ENCODE assay signal across 8 cellular contexts in the genomic region with DNA sequence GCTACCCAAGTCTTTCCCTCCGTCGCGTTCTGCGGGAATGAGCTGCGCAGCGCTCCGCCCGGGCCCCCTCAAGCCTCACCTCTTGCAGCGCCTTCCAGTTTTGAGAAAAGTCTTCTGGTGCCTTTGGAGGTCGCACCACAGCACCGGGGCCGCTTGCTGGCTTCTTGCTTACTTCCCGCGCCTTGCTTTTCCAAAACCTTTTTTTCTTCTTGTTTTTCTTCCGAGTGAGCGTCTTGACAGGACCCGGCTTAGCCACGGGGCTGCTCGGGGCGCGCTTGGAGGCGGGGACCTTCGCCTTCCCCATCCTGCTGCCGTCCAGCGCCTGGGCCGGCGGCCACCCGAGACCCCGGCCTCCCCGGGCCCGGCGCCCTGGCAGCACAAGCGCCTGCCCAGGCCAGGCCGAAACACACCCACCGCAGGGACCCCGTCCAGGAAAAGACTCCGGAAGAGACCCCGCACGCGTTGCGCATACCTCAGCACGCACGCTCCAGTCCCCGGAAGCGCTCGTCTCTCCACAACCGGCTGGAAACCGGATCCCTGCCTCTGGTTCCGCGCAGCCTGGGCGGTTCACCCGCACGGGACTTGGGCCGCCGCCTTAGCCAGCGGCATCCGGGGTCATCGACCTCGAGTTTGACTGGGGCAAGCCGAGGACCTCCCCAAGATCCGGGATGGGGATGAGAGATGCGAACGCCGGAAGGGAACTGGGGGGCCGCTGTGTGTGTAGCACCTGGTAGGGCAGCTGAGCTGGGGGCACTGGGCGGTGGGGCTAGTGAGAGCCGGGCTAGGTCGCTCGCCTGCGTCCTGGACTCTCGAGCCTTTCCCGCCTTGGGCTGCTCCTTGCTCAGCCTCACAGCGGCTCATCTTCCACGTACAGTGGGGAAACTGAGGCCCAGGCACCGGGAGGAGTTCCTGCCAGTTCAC. TPM values are rescaled to one million over a fixed set of nuclear protein-coding genes. Genes with fewer than 3 reads are reported as not detected.
A peak's percentile ranks its signal among the peaks of the same experiment; 100 is the strongest.
DNase-seq lines count a peak whose midpoint lies in the region; ATAC-seq and TF ChIP-seq lines count a peak whose summit lies in the region.

A gene with protein sequence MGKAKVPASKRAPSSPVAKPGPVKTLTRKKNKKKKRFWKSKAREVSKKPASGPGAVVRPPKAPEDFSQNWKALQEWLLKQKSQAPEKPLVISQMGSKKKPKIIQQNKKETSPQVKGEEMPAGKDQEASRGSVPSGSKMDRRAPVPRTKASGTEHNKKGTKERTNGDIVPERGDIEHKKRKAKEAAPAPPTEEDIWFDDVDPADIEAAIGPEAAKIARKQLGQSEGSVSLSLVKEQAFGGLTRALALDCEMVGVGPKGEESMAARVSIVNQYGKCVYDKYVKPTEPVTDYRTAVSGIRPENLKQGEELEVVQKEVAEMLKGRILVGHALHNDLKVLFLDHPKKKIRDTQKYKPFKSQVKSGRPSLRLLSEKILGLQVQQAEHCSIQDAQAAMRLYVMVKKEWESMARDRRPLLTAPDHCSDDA (minus strand): TSS at position 470 of the 921 bp plus-strand sequence. CDS start 166 bp downstream, at position 304.

- peak within 1 kb of the TSS; percentile 89 for H3K9ac ChIP-seq in Loucy (ENCODE audit: low read depth, low read length, poor library complexity, severe bottlenecking)

- TF ChIP-seq CTCF in GM23338 (conservative IDR thresholded peaks at IDR 0.05; ENCODE audit: low read depth in 2 of 2) (no peak), Loucy (conservative IDR thresholded peaks at IDR 0.05; ENCODE audit: low read length) (no peak), gastroesophageal sphincter (IDR thresholded peaks at IDR 0.05) (no peak)

- in situ Hi-C loops in SK-MEL-5 (cut with HindIII; ENCODE audit: low pct_unique_long_range_greater_than_20kb, low sequenced_read_pairs), result no loop called here

- peak within 1 kb of the TSS; percentile 97 for H3K4me3 ChIP-seq in GM23338
- peak within 1 kb of the TSS; percentile 95 for H3K4me3 ChIP-seq in Loucy (ENCODE audit: low read length, poor library complexity, severe bottlenecking)
- peak within 1 kb of the TSS; percentile 53 to 91 for H3K4me3 ChIP-seq in gastroesophageal sphincter

- H3K4me1 ChIP-seq in GM23338 (ENCODE audit: insufficient read depth) (peaks cover 7% of the 10 kb centered on the region), Loucy (ENCODE audit: insufficient read depth, low read length, poor library complexity, severe bottlenecking) (peaks cover 46% of the 10 kb centered on the region), gastroesophageal sphincter (peaks cover 0 to 44% (median 13%) of the 10 kb centered on the region in 3 donors)

- no peaks in the 10 kb centered on the region for H3K9me3 ChIP-seq in Loucy (ENCODE audit: insufficient read depth, low read depth, low read length)
- H3K9me3 ChIP-seq in gastroesophageal sphincter, result no peaks in the 10 kb centered on the region

- no peaks in the 10 kb centered on the region for H3K9me2 ChIP-seq in GM23338 (ENCODE audit: insufficient read depth)
- H3K9me2 ChIP-seq in Loucy (replicated peaks; ENCODE audit: low read depth, low read length), result no peaks in the 10 kb centered on the region

- peaks cover 19% of the 10 kb centered on the region for H3K27me3 Mint-ChIP-seq in GM23338 (ENCODE audit: insufficient read depth, low read depth, poor library complexity)

- TF ChIP-seq POLR2A in gastroesophageal sphincter (IDR thresholded peaks at IDR 0.05), result peak in 1 of 2 donors; percentile 33

- H3K36me3 ChIP-seq in GM23338 (ENCODE audit: insufficient read depth), result peaks cover 3% of the 10 kb centered on the region; the same call in 1 of the 2 replicates
- H3K36me3 ChIP-seq in Loucy (ENCODE audit: insufficient read depth, low read length), result peaks cover 8% of the 10 kb centered on the region; the same call in 1 of the 2 replicates
- peaks cover 0 to 32% of the 10 kb centered on the region in 2 donors for H3K36me3 ChIP-seq in gastroesophageal sphincter

- peaks cover 41% of the 10 kb centered on the region for H3K79me2 ChIP-seq in GM23338 (replicated peaks; ENCODE audit: insufficient read depth)
- peaks cover 52% of the 10 kb centered on the region for H3K79me2 ChIP-seq in Loucy (ENCODE audit: insufficient read depth, low read length)

- 0% methylated on average over 1 to 22 of the region's 75 CpGs for WGBS in gastroesophageal sphincter (ENCODE audit: low coverage in 1 of 2), 2 donors

- peaks cover 8% of the 10 kb centered on the region; the same call in 2 of the 3 replicates for H3K9me3 Mint-ChIP-seq in GM23338

- peak within 1 kb of the TSS; percentile 91 for H3K4me2 ChIP-seq in GM23338
- H3K4me2 ChIP-seq in Loucy (ENCODE audit: low read depth, low read length, poor library complexity, severe bottlenecking), result peak within 1 kb of the TSS; percentile 99

- H3K36me3 Mint-ChIP-seq in GM23338 (ENCODE audit: low read depth), result peaks cover 36% of the 10 kb centered on the region

- peak within 1 kb of the TSS; percentile 96 for H3K4me3 Mint-ChIP-seq in GM23338

- H3K27me3 ChIP-seq in GM23338 (ENCODE audit: insufficient read depth) (no peaks in the 10 kb centered on the region), Loucy (ENCODE audit: insufficient read depth, low read length, poor library complexity, severe bottlenecking) (no peaks in the 10 kb centered on the region), gastroesophageal sphincter (no peaks in the 10 kb centered on the region)

- peaks cover 10% of the 10 kb centered on the region for H3F3A ChIP-seq in GM23338 (replicated peaks; ENCODE audit: low read depth)
- H3F3A ChIP-seq in Loucy (ENCODE audit: low read depth), result no peaks in the 10 kb centered on the region

- peaks cover 5% of the 10 kb centered on the region for H4K20me1 ChIP-seq in GM23338 (replicated peaks; ENCODE audit: insufficient read depth)
- H4K20me1 ChIP-seq in Loucy (ENCODE audit: insufficient read depth, low read length, poor library complexity, severe bottlenecking), result peaks cover 21% of the 10 kb centered on the region

- H3K27ac Mint-ChIP-seq in GM23338, result peak within 1 kb of the TSS; percentile 95

- ATAC-seq in GM23338, result peak; percentile 91
- ATAC-seq in gastroesophageal sphincter, result peak; percentile 96

- H3K4me1 Mint-ChIP-seq in GM23338, result peaks cover 35% of the 10 kb centered on the region

- DNase-seq in EL (peak; percentile 95), GM23338 (ENCODE audit: low spot score) (peak; percentile 96), SK-MEL-5 (ENCODE audit: low read depth, low spot score) (peak; percentile 84), nucleus accumbens (lab: John Stamatoyannopoulos, UW) (peak in 55 of 56 donors; percentile 31 to 94 (median 79)), superior temporal gyrus (ENCODE audit: extremely low spot score) (peak; percentile 83)
- DNase-seq in activated naive CD4-positive, alpha-beta T cell treated with Interleukin-2 at 50 U/mL for 16 hours, result peak; percentile 87

- H3K27ac ChIP-seq in GM23338 (ENCODE audit: low read depth) (peak within 1 kb of the TSS; percentile 100), gastroesophageal sphincter (peak within 1 kb of the TSS; percentile 8 to 90 (median 88))

- H2AFZ ChIP-seq in GM23338 (peak within 1 kb of the TSS; percentile 93), Loucy (ENCODE audit: low read length) (peak within 1 kb of the TSS; percentile 98)

- no peak for TF ChIP-seq EP300 in gastroesophageal sphincter (IDR thresholded peaks at IDR 0.05)

TF ChIP-seq in GM23338, 12 proteins besides CTCF, POLR2A, EP300 and RAD21:
- TF ChIP-seq ZNF331 (CRISPR knock-in tag; IDR thresholded peaks at IDR 0.05; ENCODE audit: low read depth) (no peak), CREB1 (CRISPR knock-in tag; IDR thresholded peaks at IDR 0.05; ENCODE audit: low read depth) (peak; percentile 79), POLR2AphosphoS5 (IDR thresholded peaks at IDR 0.05; ENCODE audit: low read depth) (peak; percentile 73), EZH2phosphoT487 (IDR thresholded peaks at IDR 0.05; ENCODE audit: unreplicated experiment) (no peak)
- TF ChIP-seq, protein P1, sequence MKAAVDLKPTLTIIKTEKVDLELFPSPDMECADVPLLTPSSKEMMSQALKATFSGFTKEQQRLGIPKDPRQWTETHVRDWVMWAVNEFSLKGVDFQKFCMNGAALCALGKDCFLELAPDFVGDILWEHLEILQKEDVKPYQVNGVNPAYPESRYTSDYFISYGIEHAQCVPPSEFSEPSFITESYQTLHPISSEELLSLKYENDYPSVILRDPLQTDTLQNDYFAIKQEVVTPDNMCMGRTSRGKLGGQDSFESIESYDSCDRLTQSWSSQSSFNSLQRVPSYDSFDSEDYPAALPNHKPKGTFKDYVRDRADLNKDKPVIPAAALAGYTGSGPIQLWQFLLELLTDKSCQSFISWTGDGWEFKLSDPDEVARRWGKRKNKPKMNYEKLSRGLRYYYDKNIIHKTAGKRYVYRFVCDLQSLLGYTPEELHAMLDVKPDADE (IDR thresholded peaks at IDR 0.05), result peak; percentile 73

RNA-seq across cellular contexts. Expression of the gene that starts here (rescaled TPM):
- 34.3 and 36.3 TPM in 2 replicates for total RNA-seq in GM23338 (2014; rRNA removed; shearing (Covaris generic))
- polyA plus RNA-seq in GM23338 (2016; fragmentation: Nextera tagmentation; extraction: Ambion mirVana), result 31.1 and 38.1 TPM in 2 replicates
- 27.3 and 29.2 TPM in 2 replicates for total RNA-seq in SK-MEL-5 (2014; rRNA removed; shearing (Covaris generic))
- 45.1 and 55.8 TPM in 2 replicates for polyA plus RNA-seq in SK-MEL-5 (2015; cell fraction: cytosol; rRNA removed)
- polyA plus RNA-seq in SK-MEL-5 (2015; cell fraction: nucleus; rRNA removed), result 12.8 and 27.1 TPM in 2 replicates
- total RNA-seq in gastroesophageal sphincter, result 10 to 100 TPM; 11.2 to 29.9 (median 18.1) TPM

Comparison
In these comparisons a context has a peak if more than half of its experiments do, and no peak if none do; other contexts are left out.
1. Peak in every context shown above with its lines: DNase-seq, ATAC-seq, H3K4me3 ChIP-seq and H3K27ac ChIP-seq.